ENCODE assay signal across 28 cellular contexts in the genomic region with DNA sequence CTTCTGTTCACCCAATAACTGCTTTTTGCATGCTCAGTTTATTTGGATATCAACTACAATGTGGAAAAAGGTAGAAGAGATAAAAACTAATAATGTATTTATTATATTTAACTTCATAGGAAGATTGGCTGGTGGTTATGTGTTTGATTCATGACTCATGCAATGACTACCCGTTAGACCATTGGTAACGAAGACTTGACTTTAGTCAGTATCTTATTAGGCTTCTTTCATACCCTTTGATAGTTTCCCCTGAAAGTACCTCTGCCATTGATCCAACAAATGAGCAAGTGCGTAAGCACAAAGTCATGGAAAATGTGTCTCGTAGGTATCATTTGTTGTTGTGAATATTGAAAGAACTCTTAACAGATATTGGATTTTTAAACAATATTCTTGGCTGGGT.
"Had no signal": no experiment of that assay in that cellular context is flagged by ENCODE, and none has a peak within 500 bp of the region (broad histone marks: within the 10 kb centered on the region; RNA-seq: fewer than 3 reads in every experiment).

No MANE protein-coding gene starts in this region.

- H3K4me3 Mint-ChIP-seq: activated B cell treated with CpG ODN at 0.5 μM for 24 hours; activated CD4-positive, alpha-beta memory T cell treated with anti-CD3 and anti-CD28 coated beads for 36 hours; activated CD4-positive, alpha-beta T cell treated with anti-CD3 and anti-CD28 coated beads, Interleukin-2, amount 10 ng/mL, durations not matched to agents 24 days and 14 days; activated naive CD4-positive, alpha-beta T cell treated with anti-CD3 and anti-CD28 coated beads for 36 hours; activated naive CD4-positive, alpha-beta T cell treated with anti-CD3 and anti-CD28 coated beads, Interleukin-2, amount 50 U/mL, for 24 hours; activated naive CD8-positive, alpha-beta T cell treated with anti-CD3 and anti-CD28 coated beads, Interleukin-2, amount 10 ng/mL, durations not matched to agents 7 days and 5 days; activated T-cell treated with anti-CD3 and anti-CD28 coated beads, Interleukin-2, amount 50 U/mL, for 4 hours; effector memory CD8-positive, alpha-beta T cell; T-helper 17 cell; T-helper 2 cell treated with Interferon-gamma antibody and Interleukin-4, amounts not matched to agents 5 μg/mL and 100 μg/mL, for 36 hours had no signal

- DNase-seq: activated B cell treated with CpG ODN at 0.5 μM for 24 hours; activated CD4-positive, alpha-beta memory T cell treated with anti-CD3 and anti-CD28 coated beads for 36 hours; activated CD4-positive, alpha-beta T cell treated with anti-CD3 and anti-CD28 coated beads, Interleukin-2, amount 10 ng/mL, durations not matched to agents 24 days and 14 days; activated CD8-positive, alpha-beta memory T cell treated with anti-CD3 and anti-CD28 coated beads for 24 hours; activated effector memory CD4-positive, alpha-beta T cell treated with anti-CD3 and anti-CD28 coated beads, Interleukin-2, amount 50 U/mL, for 16 hours; activated naive CD4-positive, alpha-beta T cell treated with anti-CD3 and anti-CD28 coated beads for 36 hours; activated naive CD8-positive, alpha-beta T cell treated with anti-CD3 and anti-CD28 coated beads, Interleukin-2, amount 10 ng/mL, durations not matched to agents 7 days and 5 days; activated T-cell treated with anti-CD3 and anti-CD28 coated beads, Interleukin-2, amount 50 U/mL, for 4 hours; amniotic stem cell; aorta; body of pancreas; central memory CD4-positive, alpha-beta T cell; cerebellar nuclear complex; colonic mucosa; effector memory CD8-positive, alpha-beta T cell; erythroblast; foreskin keratinocyte; gastrocnemius medialis; glutamatergic neuron; heart left ventricle; T-helper 1 cell; T-helper 17 cell; T1000; WERI-Rb-1 had no signal

- H3K27ac Mint-ChIP-seq: activated B cell treated with CpG ODN at 0.5 μM for 24 hours; activated CD4-positive, alpha-beta memory T cell treated with anti-CD3 and anti-CD28 coated beads for 36 hours; activated CD4-positive, alpha-beta T cell treated with anti-CD3 and anti-CD28 coated beads, Interleukin-2, amount 10 ng/mL, durations not matched to agents 24 days and 14 days; activated naive CD4-positive, alpha-beta T cell treated with anti-CD3 and anti-CD28 coated beads for 36 hours; activated naive CD4-positive, alpha-beta T cell treated with anti-CD3 and anti-CD28 coated beads, Interleukin-2, amount 50 U/mL, for 24 hours; activated naive CD8-positive, alpha-beta T cell treated with anti-CD3 and anti-CD28 coated beads, Interleukin-2, amount 10 ng/mL, durations not matched to agents 7 days and 5 days; activated T-helper 2 cell treated with anti-CD3 and anti-CD28 coated beads, Interferon-gamma antibody, Interleukin-2, Interleukin-4, amounts not matched to agents 10 μg/mL and 5 μg/mL and 100 μg/mL, durations not matched to agents 14 hours and 24 hours and 36 hours; effector memory CD8-positive, alpha-beta T cell; T-helper 17 cell; T-helper 2 cell treated with Interferon-gamma antibody and Interleukin-4, amounts not matched to agents 5 μg/mL and 100 μg/mL, for 36 hours had no signal

- H3K4me1 Mint-ChIP-seq: activated B cell treated with CpG ODN at 0.5 μM for 24 hours; activated CD4-positive, alpha-beta T cell treated with anti-CD3 and anti-CD28 coated beads, Interleukin-2, amount 10 ng/mL, durations not matched to agents 24 days and 14 days; activated naive CD4-positive, alpha-beta T cell treated with anti-CD3 and anti-CD28 coated beads, Interleukin-2, amount 50 U/mL, for 24 hours; activated naive CD8-positive, alpha-beta T cell treated with anti-CD3 and anti-CD28 coated beads, Interleukin-2, amount 10 ng/mL, durations not matched to agents 7 days and 5 days; T-helper 17 cell had no signal

- ATAC-seq: body of pancreas; effector memory CD8-positive, alpha-beta T cell; foreskin keratinocyte; gastrocnemius medialis; heart left ventricle; T-helper 17 cell had no signal

- H3K27me3 Mint-ChIP-seq: effector memory CD8-positive, alpha-beta T cell; T-helper 17 cell had no signal

- H3K4me3 ChIP-seq: body of pancreas, colonic mucosa, esophagus muscularis mucosa, gastrocnemius medialis, heart left ventricle had no signal

- H3K36me3 ChIP-seq: colonic mucosa, esophagus muscularis mucosa, gastrocnemius medialis, heart left ventricle, WERI-Rb-1 had no signal

- H3K9me3 Mint-ChIP-seq: activated B cell treated with CpG ODN at 0.5 μM for 24 hours; activated CD4-positive, alpha-beta memory T cell treated with anti-CD3 and anti-CD28 coated beads for 36 hours; activated CD4-positive, alpha-beta T cell treated with anti-CD3 and anti-CD28 coated beads, Interleukin-2, amount 10 ng/mL, durations not matched to agents 24 days and 14 days; activated naive CD4-positive, alpha-beta T cell treated with anti-CD3 and anti-CD28 coated beads for 36 hours; activated naive CD4-positive, alpha-beta T cell treated with anti-CD3 and anti-CD28 coated beads, Interleukin-2, amount 50 U/mL, for 24 hours; activated naive CD8-positive, alpha-beta T cell treated with anti-CD3 and anti-CD28 coated beads, Interleukin-2, amount 10 ng/mL, durations not matched to agents 7 days and 5 days; activated T-cell treated with anti-CD3 and anti-CD28 coated beads, Interleukin-2, amount 50 U/mL, for 4 hours; activated T-helper 2 cell treated with anti-CD3 and anti-CD28 coated beads, Interferon-gamma antibody, Interleukin-2, Interleukin-4, amounts not matched to agents 10 μg/mL and 5 μg/mL and 100 μg/mL, durations not matched to agents 14 hours and 24 hours and 36 hours; effector memory CD8-positive, alpha-beta T cell; T-helper 2 cell treated with Interferon-gamma antibody and Interleukin-4, amounts not matched to agents 5 μg/mL and 100 μg/mL, for 36 hours had no signal

- H3K36me3 Mint-ChIP-seq: activated CD4-positive, alpha-beta memory T cell treated with anti-CD3 and anti-CD28 coated beads for 36 hours; activated naive CD4-positive, alpha-beta T cell treated with anti-CD3 and anti-CD28 coated beads, Interleukin-2, amount 50 U/mL, for 24 hours; activated naive CD8-positive, alpha-beta T cell treated with anti-CD3 and anti-CD28 coated beads, Interleukin-2, amount 10 ng/mL, durations not matched to agents 7 days and 5 days had no signal

- H3K4me1 ChIP-seq: body of pancreas, colonic mucosa, esophagus muscularis mucosa, foreskin keratinocyte, gastrocnemius medialis, heart left ventricle had no signal

- H3K27me3 ChIP-seq: body of pancreas, colonic mucosa, esophagus muscularis mucosa, foreskin keratinocyte, gastrocnemius medialis, heart left ventricle had no signal

- H3K9me3 ChIP-seq: body of pancreas, colonic mucosa, esophagus muscularis mucosa, gastrocnemius medialis, heart left ventricle had no signal

- H3K27ac ChIP-seq: body of pancreas, colonic mucosa, esophagus muscularis mucosa, foreskin keratinocyte, gastrocnemius medialis, heart left ventricle, WERI-Rb-1 had no signal
